21 cellular contexts compared by ENCODE assay signal in the genomic region with DNA sequence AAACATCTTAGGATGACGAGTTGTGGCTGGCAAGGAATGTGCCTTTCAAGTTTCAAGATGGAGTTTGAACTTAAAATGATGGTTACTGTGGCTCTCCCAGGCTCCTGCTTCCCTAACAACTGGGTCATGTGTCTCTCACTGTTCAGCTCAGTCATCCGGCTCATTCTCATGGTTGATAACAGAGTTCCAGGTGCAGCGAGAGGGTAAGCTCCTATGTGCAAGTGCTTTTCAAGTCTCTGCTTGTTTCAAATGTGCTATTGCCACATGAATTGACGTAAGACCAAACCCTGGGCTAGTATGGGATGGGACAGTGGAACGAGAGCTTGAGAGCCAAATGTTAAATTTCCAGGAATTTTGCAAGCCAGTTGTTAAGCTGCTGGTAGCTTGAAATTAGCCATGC. TPM values are rescaled to one million over a fixed set of nuclear protein-coding genes. Genes with fewer than 3 reads are reported as not detected.
DNase-seq lines count a peak whose midpoint lies in the region; ATAC-seq, FAIRE-seq and TF ChIP-seq lines count a peak whose summit lies in the region.
"Had no signal": no experiment of that assay in that cellular context is flagged by ENCODE, and none has a peak within 500 bp of the region (broad histone marks: within the 10 kb centered on the region; RNA-seq: fewer than 3 reads in every experiment).

No MANE protein-coding gene starts in this region.

- H3K27ac ChIP-seq in keratinocyte (ENCODE audit: control insufficient read depth, insufficient read depth, low read length) (peak overlapping the region; percentile 68), stomach (peak overlapping the region in 1 of 5 donors; percentile 51)
- H3K27ac ChIP-seq: coronary artery, heart right ventricle had no signal

- H3K79me2 ChIP-seq in keratinocyte (ENCODE audit: control insufficient read depth, insufficient read depth, low read length) = no peaks in the 10 kb centered on the region

- TF ChIP-seq CTCF in epithelial cell of esophagus (IDR thresholded peaks at IDR 0.05; ENCODE audit: insufficient read depth, low read depth, low read length, missing control alignments) (no peak), keratinocyte (optimal IDR thresholded peaks at IDR 0.05 in 1 of 3, IDR thresholded peaks at IDR 0.05 in 1 of 3, conservative IDR thresholded peaks at IDR 0.05 in 1 of 3; ENCODE audit: extremely low read depth in 1 of 3, insufficient read depth in 2 of 3, low read length in 3 of 3) (no peak), stomach (IDR thresholded peaks at IDR 0.05) (no peak), natural killer cell (IDR thresholded peaks at IDR 0.05) (no peak), type B pancreatic cell (conservative IDR thresholded peaks at IDR 0.05) (no peak)

- intact Hi-C loops in stomach (cut with DNase I; ENCODE audit: low total_unique reads) (no loop called here), natural killer cell (cut with micrococcal nuclease) (no loop called here)

- no peak for TF ChIP-seq POLR2A in stomach (IDR thresholded peaks at IDR 0.05)

- peak; percentile 41 for DNase-seq in NCI-H2171 (lab: John Stamatoyannopoulos, UW)
- DNase-seq in epithelial cell of esophagus (ENCODE audit: low read depth) = peak; percentile 100
- DNase-seq in keratinocyte (ENCODE audit: low read depth, low spot score) = peak; percentile 97
- no peak for DNase-seq in stomach
- DNase-seq in natural killer cell = no peak
- no peak for DNase-seq in type B pancreatic cell (ENCODE audit: extremely low spot score, unreplicated experiment)
- DNase-seq: Caco-2; heart right ventricle; islet precursor cell; midbrain; NCI-H187 treated with DMSO at 0.1 percent for 48 hours; NCI-H446 treated with DMSO at 0.1 percent for 48 hours; stimulated activated naive CD4-positive, alpha-beta T cell treated with Interleukin-2 at 50 U/mL for 16 hours; T-helper 1 cell had no signal

- dilution Hi-C loops in keratinocyte (cut with MboI; ENCODE audit: extremely low pct_ligation_motif_present, low sequenced_read_pairs) = no loop called here

- no peak overlapping the region for H3K27ac Mint-ChIP-seq in natural killer cell
- no peak overlapping the region for H3K27ac Mint-ChIP-seq in type B pancreatic cell
- H3K27ac Mint-ChIP-seq: activated naive CD4-positive, alpha-beta T cell treated with anti-CD3 and anti-CD28 coated beads, Interleukin-2, amount 50 U/mL, for 24 hours had no signal

- WGBS in stomach, 5 donors = 45 to 61% (median 50%) methylated on average over 5 of the region's 5 CpGs

- no peak overlapping the region for H3K4me3 ChIP-seq in epithelial cell of esophagus (ENCODE audit: low read length)
- H3K4me3 ChIP-seq in keratinocyte (ENCODE audit: control insufficient read depth in 2 of 3, extremely low read depth in 1 of 3, insufficient read depth in 2 of 3, low read depth in 1 of 3, low read length in 3 of 3) = no peak overlapping the region
- H3K4me3 ChIP-seq in stomach = no peak overlapping the region
- H3K4me3 ChIP-seq: coronary artery, HAP-1, heart right ventricle had no signal

- H3K4me3 Mint-ChIP-seq in natural killer cell (no peak overlapping the region), type B pancreatic cell (no peak overlapping the region)
- H3K4me3 Mint-ChIP-seq: activated naive CD4-positive, alpha-beta T cell treated with anti-CD3 and anti-CD28 coated beads, Interleukin-2, amount 50 U/mL, for 24 hours; neural crest cell had no signal

- peaks cover 45% of the 10 kb centered on the region for H3K4me1 ChIP-seq in keratinocyte (ENCODE audit: control insufficient read depth, extremely low read depth, insufficient read depth, low read length)
- peaks cover 0 to 5% (median 2%) of the 10 kb centered on the region in 4 donors for H3K4me1 ChIP-seq in stomach
- H3K4me1 ChIP-seq: Caco-2, HAP-1 had no signal

- H3K36me3 ChIP-seq in keratinocyte (ENCODE audit: control insufficient read depth in 2 of 2, extremely low read depth in 1 of 2, insufficient read depth in 2 of 2, low read length in 2 of 2) (no peaks in the 10 kb centered on the region), stomach (no peaks in the 10 kb centered on the region)
- H3K36me3 ChIP-seq: HAP-1, heart right ventricle had no signal

- ATAC-seq in HG02763 (IDR thresholded peaks at IDR 0.05; ENCODE audit: unreplicated experiment) (no peak), natural killer cell (no peak)

- peak overlapping the region; percentile 42 for H3K9ac ChIP-seq in keratinocyte (ENCODE audit: control insufficient read depth, extremely low read depth, insufficient read depth, low read length)

- TF ChIP-seq EP300 in stomach (IDR thresholded peaks at IDR 0.05) = peak; percentile 42

- H3K4me1 Mint-ChIP-seq in natural killer cell (no peaks in the 10 kb centered on the region), type B pancreatic cell (ENCODE audit: unreplicated experiment) (peaks cover 11% of the 10 kb centered on the region)

- H3K9me3 Mint-ChIP-seq in natural killer cell (no peaks in the 10 kb centered on the region), type B pancreatic cell (no peaks in the 10 kb centered on the region)
- H3K9me3 Mint-ChIP-seq: activated naive CD4-positive, alpha-beta T cell treated with anti-CD3 and anti-CD28 coated beads, Interleukin-2, amount 50 U/mL, for 24 hours had no signal

- FAIRE-seq in keratinocyte (lab: Jason Lieb, UNC) = peak; percentile 100
- FAIRE-seq: endothelial cell of umbilical vein, urothelium cell line had no signal

- H2AFZ ChIP-seq in keratinocyte (ENCODE audit: control insufficient read depth, low read length) = no peak overlapping the region

- H3K9me3 ChIP-seq in keratinocyte (ENCODE audit: control insufficient read depth, low read depth, low read length) (no peaks in the 10 kb centered on the region), stomach (peaks cover 0 to 6% (median 3%) of the 10 kb centered on the region in 4 donors)

- H3K4me2 ChIP-seq in keratinocyte (ENCODE audit: control insufficient read depth, extremely low read depth, insufficient read depth, low read depth, low read length) = no peak overlapping the region

- H4K20me1 ChIP-seq in keratinocyte (ENCODE audit: control insufficient read depth, extremely low read depth, insufficient read depth, low read length) = no peaks in the 10 kb centered on the region

- no peaks in the 10 kb centered on the region for H3K9me1 ChIP-seq in keratinocyte (ENCODE audit: control insufficient read depth, extremely low read depth, insufficient read depth, low read length)

- H3K36me3 Mint-ChIP-seq in natural killer cell (no peaks in the 10 kb centered on the region), type B pancreatic cell (no peaks in the 10 kb centered on the region)
- H3K36me3 Mint-ChIP-seq: activated naive CD4-positive, alpha-beta T cell treated with anti-CD3 and anti-CD28 coated beads, Interleukin-2, amount 50 U/mL, for 24 hours had no signal

- H3K27me3 Mint-ChIP-seq in natural killer cell (ENCODE audit: low read depth in 2 of 2) = peaks cover 17 to 19% of the 10 kb centered on the region in 2 donors
- no peaks in the 10 kb centered on the region for H3K27me3 Mint-ChIP-seq in type B pancreatic cell
- H3K27me3 Mint-ChIP-seq: activated naive CD4-positive, alpha-beta T cell treated with anti-CD3 and anti-CD28 coated beads, Interleukin-2, amount 50 U/mL, for 24 hours had no signal

- H3K27me3 ChIP-seq in keratinocyte (ENCODE audit: control insufficient read depth, extremely low read depth, insufficient read depth, low read length) = no peaks in the 10 kb centered on the region
- H3K27me3 ChIP-seq in stomach = no peaks in the 10 kb centered on the region

RNA-seq across cellular contexts. Expression of a gene that starts 19.5 kb away (rescaled TPM):
- polyA plus RNA-seq in keratinocyte (30.1 to 47.5 TPM (median 46.5 TPM) in 3 replicates), stomach (10 to 100 TPM; 22.2 to 32.7 (median 26.5) TPM)
- polyA plus RNA-seq in keratinocyte (2011; ENCODE audit: low read depth) = 48.2 TPM
- polyA plus RNA-seq in keratinocyte (2011; cell fraction: cytosol; rRNA removed) = 19.3 and 37.4 TPM in 2 replicates
- polyA plus RNA-seq in keratinocyte (2011; cell fraction: nucleus; rRNA removed) = 37.6 and 46.9 TPM in 2 replicates
- polyA plus RNA-seq in keratinocyte (2012; ENCODE audit: low replicate concordance) = 27.5 and 37.3 TPM in 2 replicates
- polyA minus RNA-seq in keratinocyte = 60.6 to 185 TPM (median 170 TPM) in 3 replicates
- 51.0 TPM for polyA minus RNA-seq in keratinocyte (2011; cell fraction: cytosol; rRNA and poly(A)+ RNA removed)
- polyA minus RNA-seq in keratinocyte (2011; cell fraction: nucleus; rRNA and poly(A)+ RNA removed) = 68.8 and 121 TPM in 2 replicates
- total RNA-seq in stomach (100 to 1,000 TPM in 1 of 5 donors, 10 to 100 TPM in 4; 20.9 to 128 (median 54.0) TPM), natural killer cell (100 to 1,000 TPM; 115 to 157 (median 130) TPM), type B pancreatic cell (ENCODE audit: low replicate concordance) (98.5 and 112 TPM in 2 replicates)

Comparison
In these comparisons a context has a peak if more than half of its experiments do, and no peak if none do; other contexts are left out.
1. DNase-seq: peak in NCI-H2171 (single experiment), epithelial cell of esophagus (single experiment) and keratinocyte (single experiment); none in stomach (single experiment), natural killer cell (single experiment) and type B pancreatic cell (single experiment).